ENCODE assay signal across 11 cellular contexts in the genomic region with DNA sequence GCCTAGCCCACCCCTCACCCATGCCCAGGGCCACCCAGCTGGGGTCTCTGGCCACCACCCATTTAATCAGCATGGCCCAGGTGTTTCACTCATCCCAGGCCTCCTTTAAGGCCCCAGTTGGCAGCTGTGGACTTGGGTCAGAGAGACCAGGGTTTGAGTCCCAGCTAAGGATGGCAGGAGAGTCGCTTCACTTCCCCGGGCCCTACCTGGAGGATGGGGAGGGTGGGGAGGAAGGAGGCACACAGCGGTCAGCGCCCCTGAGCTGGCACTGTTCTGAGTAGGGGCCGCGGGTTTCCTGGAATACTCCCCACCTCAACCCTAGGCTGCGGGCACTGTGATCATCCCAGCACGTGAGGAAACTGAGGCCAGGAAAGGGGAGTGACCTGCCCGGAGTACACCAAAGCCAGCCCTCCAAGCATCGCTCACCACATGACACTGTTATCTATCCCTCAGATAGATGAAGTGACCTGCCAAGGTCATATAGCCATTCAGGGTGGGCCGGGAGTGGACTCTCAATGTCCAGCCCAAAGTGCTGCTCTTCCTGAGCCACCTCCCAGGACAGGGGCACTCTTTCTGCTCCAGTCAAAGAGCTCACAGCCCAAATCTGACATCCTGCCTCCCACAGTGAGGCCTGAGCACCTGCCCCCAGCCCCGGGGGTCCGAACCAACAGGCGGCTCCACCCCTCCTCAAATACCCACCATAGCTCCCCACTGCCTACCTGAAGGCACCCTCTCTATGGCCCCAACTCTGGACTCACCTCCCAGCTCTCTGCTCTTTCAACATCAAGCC. TPM values are rescaled to one million over a fixed set of nuclear protein-coding genes. Genes with fewer than 3 reads are reported as not detected.
A peak's percentile ranks its signal among the peaks of the same experiment; 100 is the strongest.
DNase-seq lines count a peak whose midpoint lies in the region; ATAC-seq, FAIRE-seq and TF ChIP-seq lines count a peak whose summit lies in the region.
"Had no signal": no experiment of that assay in that cellular context is flagged by ENCODE, and none has a peak within 500 bp of the region (broad histone marks: within the 10 kb centered on the region; RNA-seq: fewer than 3 reads in every experiment).

No MANE protein-coding gene starts in this region.

- H2AFZ ChIP-seq in K562 (ENCODE audit: low read depth, low read length) = no peak overlapping the region

- H3K9ac ChIP-seq in K562 (ENCODE audit: insufficient read depth in 1 of 2, low read depth in 2 of 2, low read length in 2 of 2) = peak overlapping the region in 1 of 2 experiments; percentile 78; a peak in 2 of 4 replicates

- H3K4me2 ChIP-seq in K562 (ENCODE audit: insufficient read depth, low read length) = peak overlapping the region; percentile 40; the same call in 1 of the 2 replicates

- H3K27ac ChIP-seq in HL-60 (replicated peaks) (peak overlapping the region; percentile 74), K562 (ENCODE audit: extremely low read depth, low read depth, low read length) (peak overlapping the region; percentile 73; the same call in 2 of the 3 replicates), lung (ENCODE audit: low read depth in 1 of 2, low read length in 1 of 2) (peak overlapping the region; percentile 64 to 95), stomach (peak overlapping the region; percentile 93 to 98 (median 96))

- H3K9me3 ChIP-seq in K562 (replicated peaks; ENCODE audit: control insufficient read depth, insufficient read depth, low read depth, low read length) (no peaks in the 10 kb centered on the region), lung (ENCODE audit: control insufficient read depth in 2 of 2, insufficient read depth in 1 of 2, low read length in 1 of 2) (no peaks in the 10 kb centered on the region), stomach (no peaks in the 10 kb centered on the region)

- H3K27me3 ChIP-seq in HL-60 (ENCODE audit: insufficient read depth, poor library complexity, severe bottlenecking) (no peaks in the 10 kb centered on the region), K562 (ENCODE audit: control insufficient read depth in 2 of 2, insufficient read depth in 2 of 2, low read length in 2 of 2) (no peaks in the 10 kb centered on the region; a peak in 1 of 5 replicates), lung (ENCODE audit: control insufficient read depth, insufficient read depth) (no peaks in the 10 kb centered on the region), stomach (no peaks in the 10 kb centered on the region)

- TF ChIP-seq CTCF in HL-60 (IDR thresholded peaks at IDR 0.05; ENCODE audit: insufficient read depth, low read length) (no peak), K562 (IDR thresholded peaks at IDR 0.05 in 2 of 3, conservative IDR thresholded peaks at IDR 0.05 in 1 of 3; ENCODE audit: insufficient read depth in 2 of 3, low read depth in 1 of 3, low read length in 3 of 3) (no peak), lung (IDR thresholded peaks at IDR 0.05; ENCODE audit: control extremely low read depth, extremely low read depth) (no peak), stomach (IDR thresholded peaks at IDR 0.05) (no peak)

- CTCF ChIA-PET in K562 (lab: Yijun Ruan, JAX; ENCODE audit: low intra/inter-chr PET ratio) = no interaction called here

- TF ChIP-seq EP300 in K562 (IDR thresholded peaks at IDR 0.05; ENCODE audit: low read length) (no peak), stomach (IDR thresholded peaks at IDR 0.05) (no peak)

- POLR2A ChIA-PET in K562 (lab: Yijun Ruan, JAX) = interaction anchor here (0.6 to 3.6 kb wide), 3 partner anchors 21 to 201 kb away, joined by 3 to 26 read pairs (median 4); a partner anchor contains a TSS

- peaks cover 2% of the 10 kb centered on the region for H3K9me1 ChIP-seq in K562 (ENCODE audit: control insufficient read depth, insufficient read depth, low read length)

- H3K4me3 ChIP-seq in HL-60 (replicated peaks; ENCODE audit: insufficient read depth, low read length) (no peak overlapping the region), K562 (no peak overlapping the region), lung (no peak overlapping the region), stomach (peak overlapping the region in 2 of 4 donors; percentile 17 to 92)

- H3K79me2 ChIP-seq in K562 (ENCODE audit: control insufficient read depth, insufficient read depth, low read length) = peaks cover 75% of the 10 kb centered on the region

- H3K4me1 ChIP-seq in K562 (replicated peaks in 1 of 2; ENCODE audit: control insufficient read depth in 2 of 2, insufficient read depth in 2 of 2, low read length in 2 of 2) (peaks cover 56 to 63% of the 10 kb centered on the region in 2 experiments), lung (ENCODE audit: control insufficient read depth in 2 of 2, insufficient read depth in 2 of 2, low read length in 2 of 2) (peaks cover 24 to 57% of the 10 kb centered on the region in 2 donors), stomach (peaks cover 71 to 90% (median 75%) of the 10 kb centered on the region in 4 donors)

- TF ChIP-seq POLR2A in K562 (conservative IDR thresholded peaks at IDR 0.05) (no peak), stomach (IDR thresholded peaks at IDR 0.05) (no peak)

- FAIRE-seq in K562 (lab: Jason Lieb, UNC) = no peak

- no peak for TF ChIP-seq RAD21 in K562 (CRISPR knock-in tag; conservative IDR thresholded peaks at IDR 0.05 in 1 of 2, IDR thresholded peaks at IDR 0.05 in 1 of 2)

- in situ Hi-C loops in K562 (cut with MboI) = no loop called here

- peaks cover 3% of the 10 kb centered on the region; the same call in 2 of the 3 replicates for H3K36me3 ChIP-seq in K562 (ENCODE audit: control insufficient read depth, insufficient read depth, low read length)
- H3K36me3 ChIP-seq in lung (ENCODE audit: control insufficient read depth in 2 of 2, insufficient read depth in 2 of 2, low read length in 2 of 2) = no peaks in the 10 kb centered on the region
- no peaks in the 10 kb centered on the region for H3K36me3 ChIP-seq in stomach

- intact Hi-C loops in K562 (cut with micrococcal nuclease) = no loop called here
- intact Hi-C loops in stomach (cut with DNase I; ENCODE audit: low total_unique reads) = no loop called here

- BruUV-seq in K562 (replicated peaks; lab: Mats Ljungman, UMichigan) = no TSS peak

- DNase-seq in HL-60 (ENCODE audit: low read depth in 1 of 2, low spot score in 1 of 2) = no peak
- no peak for DNase-seq in K562 (ENCODE audit: extremely low read depth in 1 of 4, low spot score in 3 of 4)
- DNase-seq in lung (ENCODE audit: low spot score) = no peak
- DNase-seq in stomach = no peak
- DNase-seq in NCI-H1694 treated with DMSO at 0.1 percent for 48 hours (lab: John Stamatoyannopoulos, UW) = no peak
- no peak for DNase-seq in OCI-M1 (lab: John Stamatoyannopoulos, UW)
- no peak for DNase-seq in NCI-H2029 (lab: John Stamatoyannopoulos, UW)
- DNase-seq: activated effector memory CD4-positive, alpha-beta T cell treated with anti-CD3 and anti-CD28 coated beads, Interleukin-2, amount 50 U/mL, for 16 hours; NCI-H2081 treated with DMSO at 0.1 percent for 48 hours had no signal

- 79% methylated on average over 9 of the region's 14 CpGs for WGBS in K562 (ENCODE audit: insufficient coverage, low coverage, missing lambda C conversion rate)
- 84 to 87% methylated on average over 14 of the region's 14 CpGs for WGBS in lung, 2 donors
- WGBS in stomach, 5 donors = 59 to 86% (median 74%) methylated on average over 13 to 14 of the region's 14 CpGs

- ATAC-seq in K562 (no peak), lung (ENCODE audit: insufficient read depth, low FRiP score) (no peak), HG03097 (IDR thresholded peaks at IDR 0.05; ENCODE audit: low FRiP score, unreplicated experiment) (no peak)
- ATAC-seq: activated CD4-positive, CD25-positive, alpha-beta regulatory T cell treated with anti-CD3 and anti-CD28 coated beads, Interleukin-2, amount 50 U/mL, for 24 hours had no signal

- peaks cover 16% of the 10 kb centered on the region for H4K20me1 ChIP-seq in K562 (replicated peaks; ENCODE audit: control insufficient read depth, insufficient read depth, low read length)

RNA-seq across cellular contexts. Expression of a gene that starts 3.4 kb away (rescaled TPM):
- 8.4 and 14.5 TPM in 2 replicates for total RNA-seq in K562 (2011; cell fraction: chromatin; rRNA removed; ENCODE audit: low replicate concordance)
- 6.3 and 6.8 TPM in 2 replicates for total RNA-seq in K562 (2011; cell fraction: nucleolus; rRNA removed)
- 8.3 and 17.9 TPM in 2 replicates for total RNA-seq in K562 (2011; cell fraction: nucleoplasm; rRNA removed)
- total RNA-seq in K562 (2014; rRNA removed) (not detected in 2 replicates), K562 (2014; rRNA removed; fragmentation: Illumina TruSeq; extraction: Trizol) (0.25 and 0.41 TPM in 2 replicates), K562 (2015; rRNA removed; fragmentation: Illumina TruSeq; extraction: Trizol) (0.25 and 0.38 TPM in 2 replicates), K562 (2021) (0.31 and 0.35 TPM in 2 replicates), lung (1 to 10 TPM in 1 of 2 donors, under 1 TPM in 1; 0.82 to 1.1 TPM), stomach (under 1 TPM in 1 of 5 donors, not detected in 4; 0.73 TPM)
- polyA plus RNA-seq in K562 (2011; rRNA removed) (0.17 TPM in 1 of 2 replicates, not detected in the other), K562 (2014; fragmentation: Illumina TruSeq; extraction: Trizol) (not detected in 2 replicates), K562 (2014; fragmentation: Nextera tagmentation; extraction: Ambion mirVana) (under 1 TPM; 0.13 to 0.34 TPM), K562 (2014; rRNA removed) (0.09 TPM in 1 of 2 replicates, not detected in the other), lung (under 1 TPM in 1 of 2 donors, not detected in 1; 0.16 TPM), stomach (not detected)
- 0.12 TPM in 1 of 2 replicates, not detected in the other for polyA plus RNA-seq in K562 (2011; cell fraction: cytosol; rRNA removed)
- 0.36 and 0.37 TPM in 2 replicates for polyA plus RNA-seq in K562 (2011; cell fraction: nucleus; rRNA removed)
- polyA plus RNA-seq in K562 (2012) = not detected in 2 replicates
- 0.74 and 1.0 TPM in 2 replicates for polyA minus RNA-seq in K562 (2011; rRNA and poly(A)+ RNA removed)
- polyA minus RNA-seq in K562 (2011; cell fraction: cytosol; rRNA and poly(A)+ RNA removed) = not detected in 2 replicates
- polyA minus RNA-seq in K562 (2011; cell fraction: nucleus; rRNA and poly(A)+ RNA removed) = 0.44 and 0.67 TPM in 2 replicates

RNA-seq across cellular contexts. Expression of a gene that starts 5.4 kb away (rescaled TPM):
- 13.9 and 37.9 TPM in 2 replicates for total RNA-seq in K562 (2011; cell fraction: chromatin; rRNA removed; ENCODE audit: low replicate concordance)
- total RNA-seq in K562 (2011; cell fraction: nucleolus; rRNA removed) = 38.5 and 38.7 TPM in 2 replicates
- 25.3 and 37.0 TPM in 2 replicates for total RNA-seq in K562 (2011; cell fraction: nucleoplasm; rRNA removed)
- 28.7 and 43.2 TPM in 2 replicates for total RNA-seq in K562 (2014; rRNA removed)
- 10.9 and 13.5 TPM in 2 replicates for total RNA-seq in K562 (2014; rRNA removed; fragmentation: Illumina TruSeq; extraction: Trizol)
- 20.0 and 21.0 TPM in 2 replicates for total RNA-seq in K562 (2015; rRNA removed; fragmentation: Illumina TruSeq; extraction: Trizol)
- 66.7 and 66.8 TPM in 2 replicates for total RNA-seq in K562 (2021)
- 23.4 and 60.3 TPM in 2 replicates for polyA plus RNA-seq in K562 (2011; rRNA removed)
- 41.8 and 76.5 TPM in 2 replicates for polyA plus RNA-seq in K562 (2011; cell fraction: cytosol; rRNA removed)
- polyA plus RNA-seq in K562 (2011; cell fraction: nucleus; rRNA removed) = 21.3 and 28.1 TPM in 2 replicates
- polyA plus RNA-seq in K562 (2012) = 46.5 and 68.5 TPM in 2 replicates
- 59.2 and 83.9 TPM in 2 replicates for polyA plus RNA-seq in K562 (2014; fragmentation: Illumina TruSeq; extraction: Trizol)
- polyA plus RNA-seq in K562 (2014; fragmentation: Nextera tagmentation; extraction: Ambion mirVana) = 1 to 10 TPM; 1.4 to 3.9 TPM
- polyA plus RNA-seq in K562 (2014; rRNA removed) = 37.6 and 45.0 TPM in 2 replicates
- 21.7 and 21.8 TPM in 2 replicates for polyA minus RNA-seq in K562 (2011; rRNA and poly(A)+ RNA removed)
- polyA minus RNA-seq in K562 (2011; cell fraction: cytosol; rRNA and poly(A)+ RNA removed) = 30.6 and 64.6 TPM in 2 replicates
- 7.7 and 11.7 TPM in 2 replicates for polyA minus RNA-seq in K562 (2011; cell fraction: nucleus; rRNA and poly(A)+ RNA removed)
- 100 to 1,000 TPM in 1 of 2 donors, 10 to 100 TPM in 1; 90.2 to 265 TPM for total RNA-seq in lung
- 100 to 1,000 TPM; 122 to 190 TPM for polyA plus RNA-seq in lung
- 100 to 1,000 TPM in 2 of 5 donors, 10 to 100 TPM in 3; 33.6 to 156 (median 44.6) TPM for total RNA-seq in stomach
- polyA plus RNA-seq in stomach = 100 to 1,000 TPM in 1 of 3 donors, 10 to 100 TPM in 2; 75.6 to 116 (median 88.5) TPM

RNA-seq across cellular contexts. Expression of a gene that starts 29.1 kb away (rescaled TPM):
- 48.1 and 83.3 TPM in 2 replicates for total RNA-seq in K562 (2011; cell fraction: chromatin; rRNA removed; ENCODE audit: low replicate concordance)
- total RNA-seq in K562 (2011; cell fraction: nucleolus; rRNA removed) = 38.3 and 41.5 TPM in 2 replicates
- total RNA-seq in K562 (2011; cell fraction: nucleoplasm; rRNA removed) = 41.4 and 45.6 TPM in 2 replicates
- 24.9 and 39.1 TPM in 2 replicates for total RNA-seq in K562 (2014; rRNA removed)
- total RNA-seq in K562 (2014; rRNA removed; fragmentation: Illumina TruSeq; extraction: Trizol) = 23.5 and 24.1 TPM in 2 replicates
- total RNA-seq in K562 (2015; rRNA removed; fragmentation: Illumina TruSeq; extraction: Trizol) = 25.5 and 26.3 TPM in 2 replicates
- 47.3 and 53.6 TPM in 2 replicates for total RNA-seq in K562 (2021)
- polyA plus RNA-seq in K562 (2011; rRNA removed) = 44.4 and 53.8 TPM in 2 replicates
- polyA plus RNA-seq in K562 (2011; cell fraction: cytosol; rRNA removed) = 32.6 and 35.2 TPM in 2 replicates
- 57.4 and 60.2 TPM in 2 replicates for polyA plus RNA-seq in K562 (2011; cell fraction: nucleus; rRNA removed)
- polyA plus RNA-seq in K562 (2012) = 44.3 and 46.7 TPM in 2 replicates
- polyA plus RNA-seq in K562 (2014; fragmentation: Illumina TruSeq; extraction: Trizol) = 47.7 and 53.0 TPM in 2 replicates
- polyA plus RNA-seq in K562 (2014; fragmentation: Nextera tagmentation; extraction: Ambion mirVana) = 10 to 100 TPM; 14.3 to 22.3 TPM
- polyA plus RNA-seq in K562 (2014; rRNA removed) = 39.8 and 45.4 TPM in 2 replicates
- polyA minus RNA-seq in K562 (2011; rRNA and poly(A)+ RNA removed) = 28.0 and 31.6 TPM in 2 replicates
- polyA minus RNA-seq in K562 (2011; cell fraction: cytosol; rRNA and poly(A)+ RNA removed) = 18.9 and 27.0 TPM in 2 replicates
- polyA minus RNA-seq in K562 (2011; cell fraction: nucleus; rRNA and poly(A)+ RNA removed) = 13.5 and 18.8 TPM in 2 replicates
- total RNA-seq in lung = 10 to 100 TPM; 41.1 to 62.1 TPM
- 10 to 100 TPM; 20.5 to 44.3 TPM for polyA plus RNA-seq in lung
- total RNA-seq in stomach = 10 to 100 TPM; 21.6 to 60.8 (median 39.1) TPM
- 10 to 100 TPM; 30.2 to 36.4 (median 33.3) TPM for polyA plus RNA-seq in stomach
